In the genomic region with DNA sequence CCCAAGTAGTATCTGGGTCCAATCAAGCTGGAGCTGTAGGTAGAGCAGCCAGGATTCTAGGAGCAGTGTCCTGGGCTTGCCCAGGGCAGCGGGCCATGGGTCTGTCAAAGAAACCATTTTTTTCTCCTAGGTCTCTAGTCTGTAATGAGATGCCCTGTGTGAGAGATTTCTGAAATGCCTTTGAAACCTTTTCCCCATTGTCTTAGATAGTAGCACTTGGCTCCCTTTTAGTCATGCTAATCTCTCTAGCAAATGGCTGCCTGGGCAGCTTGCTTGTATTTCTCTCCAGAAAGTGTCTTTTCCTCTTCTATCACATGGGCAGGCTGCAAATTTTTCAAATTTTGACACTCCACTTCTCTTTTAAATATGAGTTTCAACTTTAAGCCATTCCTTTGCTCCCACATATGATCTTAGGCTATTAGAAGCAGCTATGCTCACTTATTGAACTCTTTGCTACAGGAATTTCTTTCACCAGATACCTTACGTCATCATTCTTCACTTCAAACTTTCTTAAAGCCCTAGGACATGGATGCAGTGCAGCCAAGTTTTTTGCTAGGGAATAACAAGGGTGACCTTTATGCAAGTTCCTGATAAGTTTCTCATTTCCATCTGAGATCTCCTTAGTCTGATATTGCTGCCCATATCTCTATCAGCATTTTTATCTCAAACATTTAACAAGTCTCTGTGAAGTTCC, we compare ENCODE assay signal across 1 cellular context.
TF ChIP-seq lines count a peak whose summit lies in the region.

No MANE protein-coding gene starts in this region.

TF ChIP-seq in WTC11, 78 proteins besides CTCF, POLR2A, EP300 and RAD21 (continued from another document):
- no peak for TF ChIP-seq FOXJ3 (CRISPR knock-in tag; IDR thresholded peaks at IDR 0.05; ENCODE audit: borderline replicate concordance)
- TF ChIP-seq JUN (CRISPR knock-in tag; IDR thresholded peaks at IDR 0.05) = no peak
- no peak for TF ChIP-seq ZNF232 (CRISPR knock-in tag; IDR thresholded peaks at IDR 0.05)
- TF ChIP-seq, protein P1, sequence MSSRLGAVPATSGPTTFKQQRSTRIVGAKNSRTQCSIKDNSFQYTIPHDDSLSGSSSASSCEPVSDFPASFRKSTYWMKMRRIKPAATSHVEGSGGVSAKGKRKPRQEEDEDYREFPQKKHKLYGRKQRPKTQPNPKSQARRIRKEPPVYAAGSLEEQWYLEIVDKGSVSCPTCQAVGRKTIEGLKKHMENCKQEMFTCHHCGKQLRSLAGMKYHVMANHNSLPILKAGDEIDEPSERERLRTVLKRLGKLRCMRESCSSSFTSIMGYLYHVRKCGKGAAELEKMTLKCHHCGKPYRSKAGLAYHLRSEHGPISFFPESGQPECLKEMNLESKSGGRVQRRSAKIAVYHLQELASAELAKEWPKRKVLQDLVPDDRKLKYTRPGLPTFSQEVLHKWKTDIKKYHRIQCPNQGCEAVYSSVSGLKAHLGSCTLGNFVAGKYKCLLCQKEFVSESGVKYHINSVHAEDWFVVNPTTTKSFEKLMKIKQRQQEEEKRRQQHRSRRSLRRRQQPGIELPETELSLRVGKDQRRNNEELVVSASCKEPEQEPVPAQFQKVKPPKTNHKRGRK (CRISPR knock-in tag; IDR thresholded peaks at IDR 0.05; ENCODE audit: borderline replicate concordance) = no peak
- no peak for TF ChIP-seq ZNF263 (CRISPR knock-in tag; IDR thresholded peaks at IDR 0.05; ENCODE audit: low read depth)
- no peak for TF ChIP-seq KAT7 (CRISPR knock-in tag; IDR thresholded peaks at IDR 0.05; ENCODE audit: borderline replicate concordance)
- no peak for TF ChIP-seq TP53 (CRISPR knock-in tag; IDR thresholded peaks at IDR 0.05)
- TF ChIP-seq, protein P2, sequence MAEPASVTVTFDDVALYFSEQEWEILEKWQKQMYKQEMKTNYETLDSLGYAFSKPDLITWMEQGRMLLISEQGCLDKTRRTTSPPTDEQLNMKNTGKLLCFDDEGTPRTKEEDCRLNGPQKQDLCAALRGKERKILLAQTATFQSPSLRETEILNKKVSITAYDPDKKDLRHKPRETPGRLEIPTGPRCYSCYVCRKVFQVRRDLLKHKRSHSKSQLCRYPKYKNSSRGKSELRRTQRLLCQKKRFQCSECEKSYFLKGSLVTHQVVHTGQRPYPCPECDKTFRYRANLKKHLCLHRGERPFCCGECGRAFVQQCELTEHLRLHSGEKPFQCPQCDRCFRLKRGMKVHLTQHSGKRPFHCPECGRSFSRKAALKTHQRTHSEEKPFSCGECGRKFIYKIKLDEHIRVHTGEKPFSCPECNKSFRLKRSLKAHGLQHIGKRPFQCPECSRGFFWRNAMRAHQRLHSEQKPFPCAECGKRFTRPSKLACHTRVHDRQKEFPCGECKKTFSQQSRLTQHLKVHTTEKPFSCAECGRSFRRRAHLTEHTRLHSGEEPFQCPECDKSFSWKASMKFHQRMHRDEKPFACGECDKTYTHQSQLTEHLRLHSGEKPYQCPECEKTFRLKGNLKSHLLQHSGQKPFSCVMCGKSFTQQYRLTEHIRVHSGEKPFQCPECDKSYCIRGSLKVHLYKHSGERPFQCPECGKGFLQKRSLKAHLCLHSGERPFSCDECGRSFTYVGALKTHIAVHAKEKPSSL (CRISPR knock-in tag; conservative IDR thresholded peaks at IDR 0.05) = no peak
